In the genomic region with DNA sequence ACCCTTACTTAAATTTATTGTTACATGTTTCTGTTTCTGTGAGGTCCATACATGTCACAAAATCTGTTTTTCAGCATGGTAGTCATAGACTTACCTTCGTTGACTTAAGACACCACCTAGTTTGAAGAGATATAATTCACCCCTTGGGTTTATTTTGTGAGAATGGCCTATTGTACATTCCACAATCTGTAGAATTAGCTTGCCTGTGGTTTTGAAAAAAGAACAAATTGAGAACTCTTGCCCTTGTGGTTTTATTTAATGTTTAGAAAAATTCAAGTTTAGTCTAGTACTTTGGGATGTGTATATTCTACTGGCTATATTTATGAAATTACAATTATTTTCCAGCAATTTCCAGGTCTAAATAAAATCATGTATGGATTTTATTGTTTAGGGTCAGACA, we compare ENCODE assay signal across 31 cellular contexts.
"Had no signal": no experiment of that assay in that cellular context is flagged by ENCODE, and none has a peak within 500 bp of the region (broad histone marks: within the 10 kb centered on the region; RNA-seq: fewer than 3 reads in every experiment).

No MANE protein-coding gene starts in this region.

- H3K27me3 ChIP-seq: body of pancreas, dorsolateral prefrontal cortex, heart left ventricle, sigmoid colon, stomach, tibial nerve had no signal

- H3K27ac ChIP-seq: body of pancreas, heart left ventricle, left ventricle myocardium inferior, stomach, tibial nerve, VCaP had no signal

- H3K4me3 ChIP-seq: body of pancreas, coronary artery, dorsolateral prefrontal cortex, heart left ventricle, left ventricle myocardium inferior, lung, mucosa of descending colon, sigmoid colon, stomach, tibial nerve had no signal

- H3K27ac Mint-ChIP-seq: activated naive CD4-positive, alpha-beta T cell treated with anti-CD3 and anti-CD28 coated beads for 36 hours; activated naive CD8-positive, alpha-beta T cell treated with anti-CD3 and anti-CD28 coated beads for 36 hours; effector memory CD8-positive, alpha-beta T cell; natural killer cell treated with Interleukin-12 subunit alpha and Interleukin-12 subunit beta and Interleukin-15 and Interleukin-18, amount 100 ng/mL, for 72 hours; stimulated activated naive B cell treated with anti-CD40 and anti-IgM and Interleukin-4, amounts not matched to agents 10 μg/mL and 1 μg/mL and 100 μg/mL, for 72 hours; T-helper 1 cell treated with Interleukin-12 subunit alpha and Interleukin-12 subunit beta and Interleukin-4 antibody, amounts not matched to agents 30 μg/mL and 1 μg/mL, for 36 hours had no signal

- H3K27me3 Mint-ChIP-seq: effector memory CD8-positive, alpha-beta T cell; natural killer cell treated with Interleukin-12 subunit alpha and Interleukin-12 subunit beta and Interleukin-15 and Interleukin-18, amount 100 ng/mL, for 72 hours; stimulated activated naive B cell treated with anti-CD40 and anti-IgM and Interleukin-4, amounts not matched to agents 10 μg/mL and 1 μg/mL and 100 μg/mL, for 72 hours had no signal

- H3K9me3 Mint-ChIP-seq: activated naive CD4-positive, alpha-beta T cell treated with anti-CD3 and anti-CD28 coated beads for 36 hours; activated naive CD8-positive, alpha-beta T cell treated with anti-CD3 and anti-CD28 coated beads for 36 hours; effector memory CD8-positive, alpha-beta T cell; natural killer cell treated with Interleukin-12 subunit alpha and Interleukin-12 subunit beta and Interleukin-15 and Interleukin-18, amount 100 ng/mL, for 72 hours; stimulated activated naive B cell treated with anti-CD40 and anti-IgM and Interleukin-4, amounts not matched to agents 10 μg/mL and 1 μg/mL and 100 μg/mL, for 72 hours; T-helper 1 cell treated with Interleukin-12 subunit alpha and Interleukin-12 subunit beta and Interleukin-4 antibody, amounts not matched to agents 30 μg/mL and 1 μg/mL, for 36 hours had no signal

- H3K4me3 Mint-ChIP-seq: activated naive CD4-positive, alpha-beta T cell treated with anti-CD3 and anti-CD28 coated beads for 36 hours; activated naive CD8-positive, alpha-beta T cell treated with anti-CD3 and anti-CD28 coated beads for 36 hours; effector memory CD8-positive, alpha-beta T cell; natural killer cell treated with Interleukin-12 subunit alpha and Interleukin-12 subunit beta and Interleukin-15 and Interleukin-18, amount 100 ng/mL, for 72 hours; stimulated activated naive B cell treated with anti-CD40 and anti-IgM and Interleukin-4, amounts not matched to agents 10 μg/mL and 1 μg/mL and 100 μg/mL, for 72 hours; T-helper 1 cell treated with Interleukin-12 subunit alpha and Interleukin-12 subunit beta and Interleukin-4 antibody, amounts not matched to agents 30 μg/mL and 1 μg/mL, for 36 hours had no signal

- DNase-seq: activated CD4-positive, alpha-beta T cell treated with anti-CD3 and anti-CD28 coated beads for 4 hours; activated CD4-positive, alpha-beta T cell treated with anti-CD3 and anti-CD28 coated beads, Interleukin-2, amount 50 U/mL, for 4 hours; activated effector memory CD4-positive, alpha-beta T cell treated with Interleukin-2 at 50 U/mL for 16 hours; activated naive CD4-positive, alpha-beta T cell treated with anti-CD3 and anti-CD28 coated beads for 36 hours; activated naive CD8-positive, alpha-beta T cell treated with anti-CD3 and anti-CD28 coated beads for 36 hours; activated T-cell treated with anti-CD3 and anti-CD28 coated beads for 4 hours; amniotic stem cell; body of pancreas; dorsolateral prefrontal cortex; effector memory CD8-positive, alpha-beta T cell; foreskin fibroblast; heart left ventricle; islet precursor cell; left ventricle myocardium inferior; mesendoderm; mucosa of descending colon; posterior cingulate gyrus; retina; sigmoid colon; stimulated activated CD4-positive, alpha-beta T cell treated with anti-CD3 and anti-CD28 coated beads, Interleukin-15, amount 100 ng/mL, for 24 hours; stimulated activated CD4-positive, alpha-beta T cell treated with anti-CD3 and anti-CD28 coated beads, Interleukin-2, amount 100 ng/mL, for 24 hours; stimulated activated naive B cell treated with anti-CD40 and anti-IgM and Interleukin-4, amounts not matched to agents 10 μg/mL and 1 μg/mL and 100 μg/mL, for 72 hours; stomach; SW 1271; T-helper 9 cell had no signal

- ATAC-seq: body of pancreas; effector memory CD8-positive, alpha-beta T cell; heart left ventricle; mucosa of descending colon; natural killer cell treated with Interleukin-12 subunit alpha and Interleukin-12 subunit beta and Interleukin-15 and Interleukin-18, amount 100 ng/mL, for 72 hours; stimulated activated naive B cell treated with anti-CD40 and anti-IgM and Interleukin-4, amounts not matched to agents 10 μg/mL and 1 μg/mL and 100 μg/mL, for 72 hours had no signal

- H3K36me3 ChIP-seq: heart left ventricle, left ventricle myocardium inferior, sigmoid colon, stomach, tibial nerve had no signal

- H3K9me3 ChIP-seq: body of pancreas, heart left ventricle, left ventricle myocardium inferior, mucosa of descending colon, sigmoid colon, stomach, tibial nerve had no signal
